ENCODE assay signal across 8 cellular contexts in genomic region chr1:203557958-203558760, GRCh38.
DNase-seq lines count a peak whose midpoint lies in the region; ATAC-seq and TF ChIP-seq lines count a peak whose summit lies in the region.

No MANE protein-coding gene starts in this region.

- H3K27ac ChIP-seq in coronary artery (peak overlapping the region; percentile 81 to 92), muscle layer of duodenum (ENCODE audit: low read length) (peak overlapping the region; percentile 91)

- DNase-seq in AG04449 (ENCODE audit: low read depth, low spot score) (peak; percentile 99), NB4 (ENCODE audit: low read depth) (peak; percentile 70), coronary artery (ENCODE audit: low spot score) (peak; percentile 91), NCI-H2081 (lab: John Stamatoyannopoulos, UW) (no peak)
- no peak for DNase-seq in effector CD4-positive, alpha-beta T cell

- H3K4me1 ChIP-seq in muscle layer of duodenum (ENCODE audit: control insufficient read depth in 1 of 2, insufficient read depth in 2 of 2, low read length in 2 of 2), result peaks cover 4 to 46% of the 10 kb centered on the region in 2 donors

- CTCF ChIA-PET in AG04449 (lab: Yijun Ruan, JAX), result interaction anchor here (1.0 kb wide), 1 partner anchor 48 kb away, joined by 3 read pairs; no protein-coding TSS in a partner anchor

- H3K27me3 ChIP-seq in muscle layer of duodenum (ENCODE audit: low read depth, low read length), result no peaks in the 10 kb centered on the region

- no peak for TF ChIP-seq CTCF in AG04449 (IDR thresholded peaks at IDR 0.05; ENCODE audit: insufficient read depth, low read length, missing control alignments)
- no peak for TF ChIP-seq CTCF in NB4 (IDR thresholded peaks at IDR 0.05; ENCODE audit: low read depth, low read length)
- TF ChIP-seq CTCF in coronary artery (IDR thresholded peaks at IDR 0.05), result no peak

- POLR2A ChIA-PET in AG04449 (lab: Yijun Ruan, JAX), result interaction anchor here (1.0 to 2.4 kb wide), 9 partner anchors 10 to 109 kb away, joined by 3 to 17 read pairs (median 5); partner anchors contain the start of gene ATP2B4

- no peaks in the 10 kb centered on the region for H3K36me3 ChIP-seq in muscle layer of duodenum (ENCODE audit: control insufficient read depth in 1 of 2, insufficient read depth in 2 of 2, low read length in 2 of 2)

- H3K9me3 ChIP-seq in muscle layer of duodenum (ENCODE audit: control insufficient read depth in 1 of 2, low read length in 2 of 2), result no peaks in the 10 kb centered on the region

- peak overlapping the region; percentile 37 for H3K4me3 ChIP-seq in AG04449 (ENCODE audit: low read depth, low read length)
- H3K4me3 ChIP-seq in NB4 (ENCODE audit: low read depth, low read length), result no peak overlapping the region
- peak overlapping the region; percentile 17 for H3K4me3 ChIP-seq in coronary artery
- peak overlapping the region in 1 of 2 donors; percentile 20 for H3K4me3 ChIP-seq in muscle layer of duodenum (ENCODE audit: low read depth in 1 of 2, low read length in 2 of 2)

- no peak for TF ChIP-seq POLR2A in NB4 (IDR thresholded peaks at IDR 0.05; ENCODE audit: extremely low read depth, insufficient read length)

- ATAC-seq in HG03378 (IDR thresholded peaks at IDR 0.05; ENCODE audit: unreplicated experiment), result no peak
- no peak for ATAC-seq in HG03045 (IDR thresholded peaks at IDR 0.05; ENCODE audit: unreplicated experiment)

Comparison
In these comparisons a context has a peak if more than half of its experiments do, and no peak if none do; other contexts are left out.
1. DNase-seq: peak in AG04449 (single experiment), NB4 (single experiment) and coronary artery (single experiment); none in NCI-H2081 (0 of 2) and effector CD4-positive, alpha-beta T cell (single experiment).